13 cellular contexts compared by ENCODE assay signal in genomic region chr16:66706506-66706880, GRCh38. TPM values are rescaled to one million over a fixed set of nuclear protein-coding genes. Genes with fewer than 3 reads are reported as not detected.
DNase-seq lines count a peak whose midpoint lies in the region; ATAC-seq, FAIRE-seq and TF ChIP-seq lines count a peak whose summit lies in the region.
"Had no signal": no experiment of that assay in that cellular context is flagged by ENCODE, and none has a peak within 500 bp of the region (broad histone marks: within the 10 kb centered on the region; RNA-seq: fewer than 3 reads in every experiment).

No MANE protein-coding gene starts in this region.

- no CpG with 5 or more reads among the region's 8 CpGs for WGBS in neuronal stem cell (ENCODE audit: extremely low coverage in 2 of 2, insufficient read length in 2 of 2, insufficient replicate concordance in 1 of 2), 2 donors

- H3K27ac ChIP-seq in breast epithelium (peak overlapping the region; percentile 78 to 85), neuronal stem cell (replicated peaks; ENCODE audit: low read length) (no peak overlapping the region)

- no peak overlapping the region for H2BK5ac ChIP-seq in neuronal stem cell (ENCODE audit: low read length)

- peak overlapping the region; percentile 70 for H2AFZ ChIP-seq in neuronal stem cell (ENCODE audit: low read length)

- no peak for FAIRE-seq in urothelium cell line (lab: Jason Lieb, UNC)
- FAIRE-seq: A204.1 had no signal

- peak overlapping the region in 1 of 3 donors; percentile 39 for H3K4me3 ChIP-seq in breast epithelium
- H3K4me3 ChIP-seq in neuronal stem cell (ENCODE audit: low read length in 2 of 2), result no peak overlapping the region

- H2BK120ac ChIP-seq in neuronal stem cell (ENCODE audit: low read depth, low read length), result no peak overlapping the region

- DNase-seq in breast epithelium (ENCODE audit: low spot score in 2 of 2), result peak in 1 of 2 donors; percentile 58
- DNase-seq in MCF 10A (ENCODE audit: unreplicated experiment), result no peak
- DNase-seq in glomerular visceral epithelial cell (ENCODE audit: extremely low spot score), result peak; percentile 61
- no peak for DNase-seq in neuronal stem cell (ENCODE audit: low spot score)
- peak; percentile 21 for DNase-seq in urothelium cell line (ENCODE audit: low spot score)
- DNase-seq in NK-92 treated with Interleukin-12 subunit alpha and Interleukin-12 subunit beta, amount 100 ng/mL, for 24 hours (lab: John Stamatoyannopoulos, UW), result no peak
- no peak for DNase-seq in NCI-H187 treated with DMSO at 0.1 percent for 48 hours (lab: John Stamatoyannopoulos, UW)
- DNase-seq: activated CD4-positive, alpha-beta T cell treated with anti-CD3 and anti-CD28 coated beads, Interleukin-2, amount 50 U/mL, for 48 hours; activated naive CD4-positive, alpha-beta T cell treated with Interleukin-2 at 50 U/mL for 16 hours; NCI-H2081 treated with DMSO at 0.1 percent for 48 hours had no signal

- H3K18ac ChIP-seq in neuronal stem cell (ENCODE audit: low read length), result peak overlapping the region; percentile 24

- H3K4ac ChIP-seq in neuronal stem cell (ENCODE audit: low read length), result no peak overlapping the region

- H3K9me3 Mint-ChIP-seq in MCF 10A (ENCODE audit: unreplicated experiment), result no peaks in the 10 kb centered on the region
- H3K9me3 Mint-ChIP-seq: T-helper 2 cell treated with Interferon-gamma antibody and Interleukin-4, amounts not matched to agents 5 μg/mL and 100 μg/mL, for 36 hours had no signal

- H3K27me3 Mint-ChIP-seq in MCF 10A (ENCODE audit: insufficient read depth, unreplicated experiment), result no peaks in the 10 kb centered on the region

- H3K14ac ChIP-seq in neuronal stem cell (ENCODE audit: low read length), result no peak overlapping the region

- no peak for TF ChIP-seq POLR2A in breast epithelium (IDR thresholded peaks at IDR 0.05)

- H3K4me3 Mint-ChIP-seq in MCF 10A (ENCODE audit: unreplicated experiment), result no peak overlapping the region
- H3K4me3 Mint-ChIP-seq: T-helper 2 cell treated with Interferon-gamma antibody and Interleukin-4, amounts not matched to agents 5 μg/mL and 100 μg/mL, for 36 hours had no signal

- no peak overlapping the region for H4K91ac ChIP-seq in neuronal stem cell (ENCODE audit: low read depth, low read length, poor library complexity)

- POLR2A ChIA-PET in MCF 10A (lab: Yijun Ruan, JAX), result no interaction called here

- no peaks in the 10 kb centered on the region for H3K4me1 Mint-ChIP-seq in MCF 10A (ENCODE audit: insufficient read depth, unreplicated experiment)

- no TSS peak for BruUV-seq in MCF 10A (replicated peaks; lab: Mats Ljungman, UMichigan)

- no peak overlapping the region for H3K4me2 ChIP-seq in neuronal stem cell (ENCODE audit: insufficient read depth, low read length, poor library complexity, severe bottlenecking)

- no peaks in the 10 kb centered on the region for H3K79me1 ChIP-seq in neuronal stem cell (ENCODE audit: low read depth, low read length)

- H3K36me3 Mint-ChIP-seq in MCF 10A (ENCODE audit: insufficient read depth, unreplicated experiment), result no peaks in the 10 kb centered on the region

- no peak overlapping the region for H4K8ac ChIP-seq in neuronal stem cell (ENCODE audit: low read depth, low read length)

- H2AK5ac ChIP-seq in neuronal stem cell (ENCODE audit: low read depth, low read length), result no peak overlapping the region

- CTCF ChIA-PET in MCF 10A (lab: Yijun Ruan, JAX), result interaction anchor here (1.3 kb wide), 1 partner anchor 24 kb away, joined by 3 read pairs; no protein-coding TSS in a partner anchor

- H3K27me3 ChIP-seq in breast epithelium (no peaks in the 10 kb centered on the region), neuronal stem cell (ENCODE audit: control insufficient read depth in 3 of 3, insufficient read depth in 3 of 3, low read depth in 1 of 3, low read length in 3 of 3) (peaks cover 0 to 11% (median 0%) of the 10 kb centered on the region in 3 experiments)

- no peak overlapping the region for H2BK15ac ChIP-seq in neuronal stem cell (ENCODE audit: low read length)

- no peak overlapping the region for H3K27ac Mint-ChIP-seq in MCF 10A (ENCODE audit: low read depth, unreplicated experiment)
- H3K27ac Mint-ChIP-seq: T-helper 2 cell treated with Interferon-gamma antibody and Interleukin-4, amounts not matched to agents 5 μg/mL and 100 μg/mL, for 36 hours had no signal

- no peak for TF ChIP-seq CTCF in breast epithelium (IDR thresholded peaks at IDR 0.05)
- TF ChIP-seq CTCF in MCF 10A (IDR thresholded peaks at IDR 0.05; ENCODE audit: unreplicated experiment), result no peak

- no peak for ATAC-seq in GM19455 (IDR thresholded peaks at IDR 0.05; ENCODE audit: unreplicated experiment)

- H3K23ac ChIP-seq in neuronal stem cell (ENCODE audit: low read depth, low read length, poor library complexity), result no peak overlapping the region

- intact Hi-C loops in breast epithelium (cut with DNase I; ENCODE audit: low total_unique reads), result no loop called here
- intact Hi-C loops in MCF 10A (cut with micrococcal nuclease), result no loop called here

- H3K9me3 ChIP-seq in breast epithelium (no peaks in the 10 kb centered on the region), neuronal stem cell (replicated peaks in 1 of 2; ENCODE audit: control insufficient read depth in 2 of 2, insufficient read depth in 1 of 2, low read depth in 1 of 2, low read length in 2 of 2) (peaks cover 0 to 2% of the 10 kb centered on the region in 2 donors)

- no peak overlapping the region for H2BK12ac ChIP-seq in neuronal stem cell (ENCODE audit: low read length)

- no peaks in the 10 kb centered on the region for H3K36me3 ChIP-seq in breast epithelium
- H3K36me3 ChIP-seq in neuronal stem cell (replicated peaks in 1 of 2; ENCODE audit: control insufficient read depth in 2 of 2, insufficient read depth in 2 of 2, low read length in 2 of 2), result no peaks in the 10 kb centered on the region

- H3K4me1 ChIP-seq in breast epithelium (no peaks in the 10 kb centered on the region), neuronal stem cell (ENCODE audit: control insufficient read depth in 2 of 2, insufficient read depth in 1 of 2, low read depth in 1 of 2, low read length in 2 of 2) (peaks cover 0 to 8% of the 10 kb centered on the region in 2 donors)

- no peak overlapping the region for H3K9ac ChIP-seq in neuronal stem cell (ENCODE audit: low read depth, low read length, poor library complexity)

RNA-seq across cellular contexts. Expression of gene CMTM4, which starts 9.9 kb away (rescaled TPM):
- 10 to 100 TPM; 12.5 to 35.4 (median 33.7) TPM for total RNA-seq in breast epithelium
- 27.2 and 36.7 TPM in 2 replicates for total RNA-seq in MCF 10A (2022)
- polyA plus RNA-seq in neuronal stem cell (2013, experiment 1 of 2), result 17.4 TPM
- 17.4 TPM for polyA plus RNA-seq in neuronal stem cell (2013, experiment 2 of 2)

RNA-seq across cellular contexts. Expression of gene DYNC1LI2, which starts 44.9 kb away (rescaled TPM):
- total RNA-seq in breast epithelium (100 to 1,000 TPM; 153 to 172 (median 156) TPM), MCF 10A (2022) (97.7 and 106 TPM in 2 replicates)
- 154 TPM for polyA plus RNA-seq in neuronal stem cell (2013, experiment 1 of 2)
- polyA plus RNA-seq in neuronal stem cell (2013, experiment 2 of 2), result 164 TPM

Comparison
In these comparisons a context has a peak if more than half of its experiments do, and no peak if none do; other contexts are left out.
1. DNase-seq: peak in glomerular visceral epithelial cell (single experiment) and urothelium cell line (single experiment); none in MCF 10A (single experiment), neuronal stem cell (single experiment), NK-92 treated with Interleukin-12 subunit alpha and Interleukin-12 subunit beta, amount 100 ng/mL, for 24 hours (single experiment) and NCI-H187 treated with DMSO at 0.1 percent for 48 hours (single experiment).